10 cellular contexts compared by ENCODE assay signal in the genomic region with DNA sequence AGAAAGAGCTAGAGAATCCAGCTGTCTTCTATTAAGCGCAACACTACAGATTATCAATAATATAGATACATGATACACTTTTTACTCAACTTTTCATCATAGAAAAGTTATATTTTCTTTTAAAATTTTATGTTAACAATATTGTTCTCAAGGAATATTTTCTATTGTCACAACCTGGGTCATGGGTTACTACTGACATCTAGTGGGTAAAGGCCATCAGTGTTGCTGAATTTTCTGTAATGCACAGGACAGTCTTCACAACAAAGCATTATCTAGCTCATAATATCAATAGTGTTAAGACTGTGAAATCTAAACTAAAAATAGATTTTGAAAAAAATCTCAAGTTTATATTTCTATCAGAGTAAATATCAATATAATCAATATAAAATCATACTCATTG.
DNase-seq lines count a peak whose midpoint lies in the region; ATAC-seq and TF ChIP-seq lines count a peak whose summit lies in the region.
"Had no signal": no experiment of that assay in that cellular context is flagged by ENCODE, and none has a peak within 500 bp of the region (broad histone marks: within the 10 kb centered on the region; RNA-seq: fewer than 3 reads in every experiment).

No MANE protein-coding gene starts in this region.

- H3K27me3 ChIP-seq in Karpas-422 (ENCODE audit: low read length) (no peaks in the 10 kb centered on the region), body of pancreas (no peaks in the 10 kb centered on the region), mesendoderm (ENCODE audit: insufficient read depth, low read length, poor library complexity) (no peaks in the 10 kb centered on the region), stomach (no peaks in the 10 kb centered on the region)

- H3K36me3 Mint-ChIP-seq in activated T-cell treated with anti-CD3 and anti-CD28 coated beads, Interleukin-2, amount 50 U/mL, for 72 hours (ENCODE audit: insufficient read depth in 2 of 2) = no peaks in the 10 kb centered on the region

- no peaks in the 10 kb centered on the region for H3K9me2 ChIP-seq in Karpas-422 (replicated peaks; ENCODE audit: insufficient read depth, low read length)

- H3K9me3 ChIP-seq in Karpas-422 (ENCODE audit: low read length) = no peaks in the 10 kb centered on the region
- H3K9me3 ChIP-seq in body of pancreas = no peaks in the 10 kb centered on the region
- no peaks in the 10 kb centered on the region for H3K9me3 ChIP-seq in stomach

- no peak overlapping the region for H3K23ac ChIP-seq in mesendoderm (ENCODE audit: low read length)

- 57 to 79% methylated on average over 1 of the region's 1 CpG for WGBS in body of pancreas, 2 donors
- WGBS in mesendoderm (ENCODE audit: extremely low coverage, insufficient coverage, low lambda C conversion rate) = no CpG with 5 or more reads among the region's 1 CpG
- WGBS in stomach, 5 donors = 84 to 92% (median 88%) methylated on average over 1 of the region's 1 CpG

- H3K79me2 ChIP-seq in Karpas-422 (ENCODE audit: low read length) = no peaks in the 10 kb centered on the region
- H3K79me2 ChIP-seq in mesendoderm (ENCODE audit: control insufficient read depth, insufficient read depth, low read length) = no peaks in the 10 kb centered on the region

- no peaks in the 10 kb centered on the region for H3K79me1 ChIP-seq in mesendoderm (ENCODE audit: low read length)

- H3K18ac ChIP-seq in mesendoderm (ENCODE audit: low read length) = no peak overlapping the region

- no peaks in the 10 kb centered on the region for H3K9me3 Mint-ChIP-seq in activated T-cell treated with anti-CD3 and anti-CD28 coated beads, Interleukin-2, amount 50 U/mL, for 72 hours
- H3K9me3 Mint-ChIP-seq: dendritic cell treated with granulocyte-macrophage colony-stimulating factor and Interleukin-4, amounts not matched to agents 40 ng/mL and 50 ng/mL, for 4 days had no signal

- no peaks in the 10 kb centered on the region for H3K4me1 ChIP-seq in Karpas-422 (ENCODE audit: low read length)
- no peaks in the 10 kb centered on the region for H3K4me1 ChIP-seq in body of pancreas
- H3K4me1 ChIP-seq in mesendoderm (ENCODE audit: control insufficient read depth, low read depth, low read length) = no peaks in the 10 kb centered on the region
- no peaks in the 10 kb centered on the region for H3K4me1 ChIP-seq in stomach

- H2AFZ ChIP-seq in Karpas-422 (ENCODE audit: low read length) = no peak overlapping the region

- H3K27ac ChIP-seq in Karpas-422 (ENCODE audit: low read length) = no peak overlapping the region
- no peak overlapping the region for H3K27ac ChIP-seq in body of pancreas
- no peak overlapping the region for H3K27ac ChIP-seq in mesendoderm (ENCODE audit: low read depth, low read length)
- no peak overlapping the region for H3K27ac ChIP-seq in stomach

- peak in 6 of 7 experiments; percentile 17 to 43 (median 28) for TF ChIP-seq CTCF in body of pancreas (IDR thresholded peaks at IDR 0.05)
- no peak for TF ChIP-seq CTCF in stomach (IDR thresholded peaks at IDR 0.05)

- no peak overlapping the region for H2BK15ac ChIP-seq in mesendoderm (replicated peaks; ENCODE audit: low read depth)

- no peaks in the 10 kb centered on the region for H3K27me3 Mint-ChIP-seq in activated T-cell treated with anti-CD3 and anti-CD28 coated beads, Interleukin-2, amount 50 U/mL, for 72 hours (ENCODE audit: low read depth)
- H3K27me3 Mint-ChIP-seq: dendritic cell treated with granulocyte-macrophage colony-stimulating factor and Interleukin-4, amounts not matched to agents 40 ng/mL and 50 ng/mL, for 4 days had no signal

- DNase-seq in EL (peak; percentile 10), Karpas-422 (peak; percentile 73), body of pancreas (no peak), mesendoderm (peak; percentile 9), stomach (no peak)
- no peak for DNase-seq in activated T-cell treated with anti-CD3 and anti-CD28 coated beads, Interleukin-2, amount 50 U/mL, for 72 hours
- DNase-seq: activated CD4-positive, alpha-beta T cell treated with anti-CD3 and anti-CD28 coated beads, Interleukin-2, amount 50 U/mL, for 48 hours had no signal

- no peak overlapping the region for H4K5ac ChIP-seq in mesendoderm (ENCODE audit: low read length)

- H3K4me3 Mint-ChIP-seq in activated T-cell treated with anti-CD3 and anti-CD28 coated beads, Interleukin-2, amount 50 U/mL, for 72 hours = no peak overlapping the region
- H3K4me3 Mint-ChIP-seq: dendritic cell treated with granulocyte-macrophage colony-stimulating factor and Interleukin-4, amounts not matched to agents 40 ng/mL and 50 ng/mL, for 4 days; mesothelial cell of epicardium had no signal

- H2BK5ac ChIP-seq in mesendoderm (ENCODE audit: low read length) = no peak overlapping the region

- H3K4ac ChIP-seq in mesendoderm (ENCODE audit: low read depth, low read length) = no peak overlapping the region

- no peak overlapping the region for H2AK5ac ChIP-seq in mesendoderm (ENCODE audit: low read length)

- TF ChIP-seq EP300 in stomach (IDR thresholded peaks at IDR 0.05) = no peak

- H3K27ac Mint-ChIP-seq in activated T-cell treated with anti-CD3 and anti-CD28 coated beads, Interleukin-2, amount 50 U/mL, for 72 hours = no peak overlapping the region
- H3K27ac Mint-ChIP-seq: dendritic cell treated with granulocyte-macrophage colony-stimulating factor and Interleukin-4, amounts not matched to agents 40 ng/mL and 50 ng/mL, for 4 days; mesothelial cell of epicardium had no signal

- no peak overlapping the region for H2BK120ac ChIP-seq in mesendoderm (ENCODE audit: low read depth, low read length)

- H3K4me1 Mint-ChIP-seq in activated T-cell treated with anti-CD3 and anti-CD28 coated beads, Interleukin-2, amount 50 U/mL, for 72 hours (ENCODE audit: low read depth) = no peaks in the 10 kb centered on the region
- H3K4me1 Mint-ChIP-seq: mesothelial cell of epicardium had no signal

- intact Hi-C loops in body of pancreas (cut with DNase I) (no loop called here), stomach (cut with DNase I; ENCODE audit: low total_unique reads) (no loop called here)

- H3K4me2 ChIP-seq in Karpas-422 (ENCODE audit: low read depth, low read length, poor library complexity, severe bottlenecking) (no peak overlapping the region), mesendoderm (ENCODE audit: low read length) (no peak overlapping the region)

- no peak overlapping the region for H4K8ac ChIP-seq in mesendoderm (ENCODE audit: low read depth, low read length)

- no peak overlapping the region for H3K4me3 ChIP-seq in Karpas-422 (ENCODE audit: low read length)
- H3K4me3 ChIP-seq in body of pancreas = no peak overlapping the region
- H3K4me3 ChIP-seq in mesendoderm (ENCODE audit: low read length) = no peak overlapping the region
- H3K4me3 ChIP-seq in stomach = no peak overlapping the region

- H4K20me1 ChIP-seq in Karpas-422 (ENCODE audit: insufficient read depth, low read depth, low read length) = no peaks in the 10 kb centered on the region

- no peak overlapping the region for H3K56ac ChIP-seq in mesendoderm (ENCODE audit: low read length)

- TF ChIP-seq POLR2A in body of pancreas (IDR thresholded peaks at IDR 0.05) = no peak
- TF ChIP-seq POLR2A in stomach (IDR thresholded peaks at IDR 0.05) = no peak

- H3K36me3 ChIP-seq in Karpas-422 (ENCODE audit: insufficient read depth, low read length) (no peaks in the 10 kb centered on the region), body of pancreas (replicated peaks in 1 of 2; ENCODE audit: insufficient read depth in 1 of 2, low read depth in 2 of 2) (no peaks in the 10 kb centered on the region), mesendoderm (ENCODE audit: control insufficient read depth, insufficient read depth, low read length) (no peaks in the 10 kb centered on the region), stomach (no peaks in the 10 kb centered on the region)

- ATAC-seq in body of pancreas = no peak
- no peak for ATAC-seq in GM19035 (IDR thresholded peaks at IDR 0.05; ENCODE audit: unreplicated experiment)
- no peak for ATAC-seq in activated T-cell treated with anti-CD3 and anti-CD28 coated beads, Interleukin-2, amount 50 U/mL, for 72 hours (replicated peaks in 1 of 2)

- H3K9ac ChIP-seq in Karpas-422 (ENCODE audit: low read length) (no peak overlapping the region), mesendoderm (ENCODE audit: low read length) (no peak overlapping the region)

Comparison
In these comparisons a context has a peak if more than half of its experiments do, and no peak if none do; other contexts are left out.
1. DNase-seq: peak in EL (single experiment), Karpas-422 (single experiment) and mesendoderm (single experiment); none in body of pancreas (0 of 4), activated T-cell treated with anti-CD3 and anti-CD28 coated beads, Interleukin-2, amount 50 U/mL, for 72 hours (0 of 2) and stomach (single experiment).
2. CTCF ChIP-seq: peak in body of pancreas (6 of 7); none in stomach (0 of 7).